Comparison of ENCODE assay signal across 8 cellular contexts in genomic region chr5:40736103-40736875, GRCh38. TPM values are rescaled to one million over a fixed set of nuclear protein-coding genes. Genes with fewer than 3 reads are reported as not detected.
A peak's percentile ranks its signal among the peaks of the same experiment; 100 is the strongest.
DNase-seq lines count a peak whose midpoint lies in the region; ATAC-seq and TF ChIP-seq lines count a peak whose summit lies in the region.

No MANE protein-coding gene starts in this region.

- no peaks in the 10 kb centered on the region for H4K20me1 ChIP-seq in mammary epithelial cell (ENCODE audit: insufficient read depth, low read length)

- H3K4me3 ChIP-seq in mammary epithelial cell (replicated peaks in 1 of 3; ENCODE audit: insufficient read depth in 1 of 3, low read depth in 2 of 3, low read length in 3 of 3) (no peak overlapping the region), upper lobe of left lung (no peak overlapping the region)

- BruUV-seq in mammary epithelial cell (replicated peaks; lab: Mats Ljungman, UMichigan) = no TSS peak

- H3K36me3 ChIP-seq in mammary epithelial cell (ENCODE audit: insufficient read depth, low read length) (peaks cover 2% of the 10 kb centered on the region), upper lobe of left lung (peaks cover 0 to 14% (median 4%) of the 10 kb centered on the region in 4 donors)

- TF ChIP-seq EP300 in upper lobe of left lung (IDR thresholded peaks at IDR 0.05) = no peak

- no peak overlapping the region for H3K9ac ChIP-seq in mammary epithelial cell (ENCODE audit: insufficient read depth, low read length)

- H3K27ac ChIP-seq in mammary epithelial cell (ENCODE audit: insufficient read depth, low read depth, low read length) (no peak overlapping the region), upper lobe of left lung (no peak overlapping the region)

- H3K27me3 ChIP-seq in mammary epithelial cell (ENCODE audit: insufficient read depth, low read length) = no peaks in the 10 kb centered on the region
- H3K27me3 ChIP-seq in upper lobe of left lung = no peaks in the 10 kb centered on the region

- no peak overlapping the region for H2AFZ ChIP-seq in mammary epithelial cell (ENCODE audit: low read depth, low read length)

- WGBS in mammary epithelial cell (ENCODE audit: low coverage, missing lambda C conversion rate) = 65% methylated on average over 1 of the region's 1 CpG
- WGBS in upper lobe of left lung, 2 donors = 5 to 6% methylated on average over 1 of the region's 1 CpG

- peak; percentile 81 for ATAC-seq in GM18502 (IDR thresholded peaks at IDR 0.05; ENCODE audit: poor library complexity, unreplicated experiment)
- ATAC-seq in HG03342 (IDR thresholded peaks at IDR 0.05; ENCODE audit: unreplicated experiment) = peak; percentile 79
- ATAC-seq in left lobe of liver = peak; percentile 72
- ATAC-seq in upper lobe of left lung (ENCODE audit: low FRiP score in 2 of 2) = peak in 1 of 2 donors; percentile 77

- CTCF ChIA-PET in mammary epithelial cell (lab: Charles Lee; ENCODE audit: low non-redundant PET) = interaction anchor here (0.5 kb wide), 1 partner anchor 525 kb away, joined by 3 read pairs; no protein-coding TSS in a partner anchor

- DNase-seq in AG20443 (ENCODE audit: low spot score) (peak; percentile 49), NCI-H82 (lab: John Stamatoyannopoulos, UW) (peak; percentile 38), mammary epithelial cell (peak; percentile 55), left lobe of liver (ENCODE audit: low spot score) (no peak), upper lobe of left lung (no peak), COR-L47 (lab: John Stamatoyannopoulos, UW) (no peak)

- dilution Hi-C loops in mammary epithelial cell (cut with HindIII; ENCODE audit: low sequenced_read_pairs) = no loop called here

- H3K4me1 ChIP-seq in mammary epithelial cell (ENCODE audit: insufficient read depth, low read length) (peaks cover 10% of the 10 kb centered on the region), upper lobe of left lung (peaks cover 7 to 34% (median 24%) of the 10 kb centered on the region in 4 donors)

- no peak overlapping the region for H3K4me2 ChIP-seq in mammary epithelial cell (ENCODE audit: insufficient read depth, low read depth, low read length)

- TF ChIP-seq POLR2A in upper lobe of left lung (IDR thresholded peaks at IDR 0.05) = no peak

- intact Hi-C loops in mammary epithelial cell (cut with micrococcal nuclease) = loop anchor here (1.0 to 10.0 kb wide), 8 partner anchors 48 to 1141 kb away; no protein-coding TSS in a partner anchor

- TF ChIP-seq CTCF in mammary epithelial cell (conservative IDR thresholded peaks at IDR 0.05 in 1 of 2, IDR thresholded peaks at IDR 0.05 in 1 of 2; ENCODE audit: extremely low read depth in 1 of 2, insufficient read depth in 1 of 2, low read depth in 1 of 2, low read length in 2 of 2) = peak; percentile 69 to 74
- peak; percentile 25 to 64 (median 58) for TF ChIP-seq CTCF in upper lobe of left lung (IDR thresholded peaks at IDR 0.05)

- H3K79me2 ChIP-seq in mammary epithelial cell (ENCODE audit: insufficient read depth, low read length) = no peaks in the 10 kb centered on the region

- H3K9me3 ChIP-seq in mammary epithelial cell (replicated peaks; ENCODE audit: insufficient read depth, low read length) (no peaks in the 10 kb centered on the region), upper lobe of left lung (no peaks in the 10 kb centered on the region)

- in situ Hi-C loops in mammary epithelial cell (cut with MboI; ENCODE audit: low sequenced_read_pairs in 2 of 2) = loop anchor here in 1 of 2 donors (10.0 kb wide), 1 partner anchor 1021 kb away; no protein-coding TSS in a partner anchor

RNA-seq across cellular contexts. Expression of gene TTC33, which starts 19.5 kb away (rescaled TPM):
- total RNA-seq in mammary epithelial cell (1 to 10 TPM; 9.6 to 9.7 TPM), left lobe of liver (7.0 TPM), upper lobe of left lung (10 to 100 TPM; 13.4 to 34.1 (median 17.1) TPM)
- polyA plus RNA-seq in mammary epithelial cell = 2.6 TPM
- 8.7 TPM for polyA minus RNA-seq in mammary epithelial cell

RNA-seq across cellular contexts. Expression of gene PTGER4, which starts 56.6 kb away (rescaled TPM):
- total RNA-seq in mammary epithelial cell = 10 to 100 TPM in 1 of 2 donors, 1 to 10 TPM in 1; 4.9 to 13.2 TPM
- polyA plus RNA-seq in mammary epithelial cell = 7.6 TPM
- polyA minus RNA-seq in mammary epithelial cell = 2.1 TPM
- total RNA-seq in left lobe of liver = 0.96 TPM
- total RNA-seq in upper lobe of left lung = 10 to 100 TPM; 33.9 to 64.1 (median 45.8) TPM

Comparison
In these comparisons a context has a peak if more than half of its experiments do, and no peak if none do; other contexts are left out.
1. DNase-seq: peak in AG20443 (single experiment), NCI-H82 (single experiment) and mammary epithelial cell (single experiment); none in left lobe of liver (single experiment), upper lobe of left lung (0 of 2) and COR-L47 (single experiment).